In genomic region chr2:200584639-200585038, GRCh38 we compare ENCODE assay signal across 15 cellular contexts. TPM values are rescaled to one million over a fixed set of nuclear protein-coding genes. Genes with fewer than 3 reads are reported as not detected.
"Had no signal": no experiment of that assay in that cellular context is flagged by ENCODE, and none has a peak within 500 bp of the region (broad histone marks: within the 10 kb centered on the region; RNA-seq: fewer than 3 reads in every experiment).

No MANE protein-coding gene starts in this region.

- DNase-seq: activated CD4-positive, alpha-beta T cell treated with anti-CD3 and anti-CD28 coated beads for 48 hours; activated CD4-positive, CD25-positive, alpha-beta regulatory T cell; activated CD8-positive, alpha-beta memory T cell treated with anti-CD3 and anti-CD28 coated beads, Interleukin-2, amount 50 U/mL, for 48 hours; activated gamma-delta T cell treated with Interleukin-2 at 50 U/mL for 16 hours; activated naive CD8-positive, alpha-beta T cell treated with anti-CD3 and anti-CD28 coated beads for 36 hours; activated T-cell treated with anti-CD3 and anti-CD28 coated beads, Interleukin-2, amount 50 U/mL, for 48 hours; amygdala; effector memory CD8-positive, alpha-beta T cell; left cardiac atrium; mesenchymal stem cell; mucosa of descending colon; naive thymus-derived CD8-positive, alpha-beta T cell; occipital lobe; posterior cingulate gyrus; stimulated activated naive B cell treated with anti-CD40 and anti-IgM and Interleukin-4, amounts not matched to agents 10 μg/mL and 1 μg/mL and 100 μg/mL, for 72 hours had no signal

- ATAC-seq: effector memory CD8-positive, alpha-beta T cell; left cardiac atrium; mucosa of descending colon; naive thymus-derived CD8-positive, alpha-beta T cell; stimulated activated naive B cell treated with anti-CD40 and anti-IgM and Interleukin-4, amounts not matched to agents 10 μg/mL and 1 μg/mL and 100 μg/mL, for 72 hours had no signal

- H3K36me3 Mint-ChIP-seq: naive thymus-derived CD8-positive, alpha-beta T cell; stimulated activated naive B cell treated with anti-CD40 and anti-IgM and Interleukin-4, amounts not matched to agents 10 μg/mL and 1 μg/mL and 100 μg/mL, for 72 hours had no signal

- H3K9me3 ChIP-seq: mucosa of descending colon had no signal

- H3K4me3 ChIP-seq: mucosa of descending colon had no signal

- H3K9me3 Mint-ChIP-seq: activated naive CD8-positive, alpha-beta T cell treated with anti-CD3 and anti-CD28 coated beads for 36 hours; effector memory CD8-positive, alpha-beta T cell; naive thymus-derived CD8-positive, alpha-beta T cell; stimulated activated naive B cell treated with anti-CD40 and anti-IgM and Interleukin-4, amounts not matched to agents 10 μg/mL and 1 μg/mL and 100 μg/mL, for 72 hours had no signal

- H3K27ac Mint-ChIP-seq: activated naive CD8-positive, alpha-beta T cell treated with anti-CD3 and anti-CD28 coated beads for 36 hours; effector memory CD8-positive, alpha-beta T cell; naive thymus-derived CD8-positive, alpha-beta T cell; stimulated activated naive B cell treated with anti-CD40 and anti-IgM and Interleukin-4, amounts not matched to agents 10 μg/mL and 1 μg/mL and 100 μg/mL, for 72 hours had no signal

RNA-seq across cellular contexts. Expression of gene AOX1, which starts 1.2 kb away (rescaled TPM):
- total RNA-seq: naive thymus-derived CD8-positive, alpha-beta T cell had no signal
- polyA plus RNA-seq: naive thymus-derived CD8-positive, alpha-beta T cell had no signal
